In the genomic region with DNA sequence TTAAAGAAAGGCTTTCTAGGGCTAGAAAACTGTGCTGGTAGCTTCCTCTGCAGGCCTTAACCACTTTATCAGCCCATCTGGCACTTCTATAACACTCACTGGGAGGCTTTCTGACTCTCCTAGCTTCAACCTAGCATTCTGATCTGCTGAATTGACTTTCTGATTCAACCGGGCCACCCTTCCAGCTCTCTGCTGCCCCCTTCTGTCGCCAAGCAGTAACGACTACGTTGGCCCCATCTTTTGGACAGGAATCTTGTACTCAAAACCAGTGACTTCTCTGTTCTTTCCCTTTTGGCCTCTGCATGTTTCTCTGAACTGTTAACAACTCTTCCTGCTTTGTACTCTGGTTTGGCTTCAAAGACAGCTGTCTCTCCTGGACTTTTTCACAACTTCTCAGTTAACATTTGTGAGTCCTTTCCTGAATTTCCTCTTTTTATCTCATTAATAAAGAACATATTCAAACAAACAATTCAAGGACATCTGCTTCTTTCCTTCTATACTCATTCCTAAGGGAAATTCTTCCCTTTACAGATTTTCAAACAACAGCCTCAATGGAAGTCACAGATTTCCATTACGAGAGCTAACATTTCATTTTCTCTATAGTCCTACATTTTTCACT, we compare ENCODE assay signal across 9 cellular contexts. TPM values are rescaled to one million over a fixed set of nuclear protein-coding genes. Genes with fewer than 3 reads are reported as not detected.
A peak's percentile ranks its signal among the peaks of the same experiment; 100 is the strongest.
DNase-seq lines count a peak whose midpoint lies in the region; ATAC-seq and TF ChIP-seq lines count a peak whose summit lies in the region.
"Had no signal": no experiment of that assay in that cellular context is flagged by ENCODE, and none has a peak within 500 bp of the region (broad histone marks: within the 10 kb centered on the region; RNA-seq: fewer than 3 reads in every experiment).

No MANE protein-coding gene starts in this region.

- intact Hi-C loops in spleen (cut with DNase I; ENCODE audit: low total_unique reads): no loop called here

- peaks cover 0 to 3% (median 0%) of the 10 kb centered on the region in 6 donors for H3K4me1 ChIP-seq in spleen

- peak; percentile 46 to 91 (median 81) for TF ChIP-seq CTCF in spleen (IDR thresholded peaks at IDR 0.05 in 8 of 11, conservative IDR thresholded peaks at IDR 0.05 in 3 of 11)

- ATAC-seq in HG02623 (IDR thresholded peaks at IDR 0.05; ENCODE audit: unreplicated experiment): peak; percentile 80

- peaks cover 0 to 5% (median 0%) of the 10 kb centered on the region in 7 donors for H3K27me3 ChIP-seq in spleen (replicated peaks in 1 of 7)
- H3K27me3 ChIP-seq: BLaER1 treated with 17β-estradiol and CSF1 and Interleukin-3, amounts not matched to agents 10 nM and 100 nM had no signal

- H3K4me3 ChIP-seq in spleen: no peak overlapping the region
- H3K4me3 ChIP-seq: BLaER1 treated with 17β-estradiol and CSF1 and Interleukin-3, amounts not matched to agents 10 nM and 100 nM had no signal

- H3K9me3 ChIP-seq in spleen: no peaks in the 10 kb centered on the region
- H3K9me3 ChIP-seq: BLaER1 treated with 17β-estradiol and CSF1 and Interleukin-3, amounts not matched to agents 10 nM and 100 nM had no signal

- H3K36me3 ChIP-seq in spleen: no peaks in the 10 kb centered on the region
- H3K36me3 ChIP-seq: BLaER1 treated with 17β-estradiol and CSF1 and Interleukin-3, amounts not matched to agents 10 nM and 100 nM had no signal

- no peak overlapping the region for H3K27ac ChIP-seq in spleen
- H3K27ac ChIP-seq: BLaER1 treated with 17β-estradiol and CSF1 and Interleukin-3, amounts not matched to agents 10 nM and 100 nM had no signal

- DNase-seq in NCI-H1436 (lab: John Stamatoyannopoulos, UW) (peak; percentile 45), NCI-H1436 treated with DMSO at 0.1 percent for 48 hours (lab: John Stamatoyannopoulos, UW) (no peak), NCI-H1694 (lab: John Stamatoyannopoulos, UW) (peak; percentile 62), T1000 (lab: John Stamatoyannopoulos, UW) (peak; percentile 61), astrocyte of the hippocampus (ENCODE audit: low read depth, low spot score) (peak; percentile 85), iPS DF 19.7 (ENCODE audit: low read depth, low spot score) (peak; percentile 25), spleen (peak; percentile 85)

- 18 to 20% (median 19%) methylated on average over 5 of the region's 5 CpGs for WGBS in spleen, 5 donors

- no peak for TF ChIP-seq POLR2A in spleen (IDR thresholded peaks at IDR 0.05)

RNA-seq across cellular contexts. Expression of a gene that starts 43.9 kb away (rescaled TPM):
- 10 to 100 TPM; 14.8 to 33.0 (median 19.4) TPM for total RNA-seq in spleen
- polyA plus RNA-seq in spleen: 10 to 100 TPM in 1 of 3 donors, 1 to 10 TPM in 2; 7.6 to 10.2 (median 7.7) TPM
